In the genomic region with DNA sequence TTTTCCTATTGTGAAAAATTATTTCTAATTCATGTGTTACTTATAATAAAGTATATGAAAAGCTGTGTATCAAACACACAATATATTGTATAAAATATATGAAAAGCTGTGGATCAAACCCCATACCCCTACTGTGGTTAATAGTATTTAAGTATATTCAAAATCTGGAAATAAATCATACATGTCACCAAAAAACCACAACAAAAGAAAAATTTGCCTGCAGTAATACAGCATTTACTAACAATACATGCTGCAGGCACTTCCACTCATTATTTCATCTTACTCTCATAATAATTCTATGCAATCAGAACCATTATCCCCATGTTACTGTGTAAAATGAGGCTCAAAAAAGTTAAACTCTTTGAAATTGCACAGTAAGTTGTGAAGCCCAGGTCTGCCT, we compare ENCODE assay signal across 8 cellular contexts.
DNase-seq lines count a peak whose midpoint lies in the region; ATAC-seq and TF ChIP-seq lines count a peak whose summit lies in the region.

No MANE protein-coding gene starts in this region.

- H3K27ac Mint-ChIP-seq in activated CD4-positive, alpha-beta T cell treated with anti-CD3 and anti-CD28 coated beads for 36 hours, result peak overlapping the region; percentile 99
- peak overlapping the region; percentile 100 for H3K27ac Mint-ChIP-seq in activated T-helper 1 cell treated with anti-CD3 and anti-CD28 coated beads, Interleukin-12 subunit alpha, Interleukin-12 subunit beta, Interleukin-2, Interleukin-4 antibody, amounts not matched to agents 30 ng/mL and 10 ng/mL and 1 ng/mL, durations not matched to agents 14 hours and 24 hours and 36 hours

- H3K9me3 ChIP-seq in iPS-20b (ENCODE audit: insufficient read depth, low read depth, low read length) (no peaks in the 10 kb centered on the region), stomach smooth muscle (ENCODE audit: control insufficient read depth in 2 of 2, low read length in 2 of 2) (no peaks in the 10 kb centered on the region)

- H3K27me3 ChIP-seq in iPS-20b (ENCODE audit: insufficient read depth, low read length) (no peaks in the 10 kb centered on the region), stomach smooth muscle (ENCODE audit: control insufficient read depth in 1 of 2, insufficient read depth in 2 of 2, low read length in 2 of 2) (no peaks in the 10 kb centered on the region)

- no peak for DNase-seq in activated CD4-positive, alpha-beta T cell treated with anti-CD3 and anti-CD28 coated beads for 36 hours
- no peak for DNase-seq in activated CD4-positive, alpha-beta T cell treated with anti-CD3 and anti-CD28 coated beads, Interleukin-2, amount 50 U/mL, for 1 hour
- DNase-seq in activated T-helper 1 cell treated with anti-CD3 and anti-CD28 coated beads, Interleukin-12 subunit alpha, Interleukin-12 subunit beta, Interleukin-2, Interleukin-4 antibody, amounts not matched to agents 30 ng/mL and 10 ng/mL and 1 ng/mL, durations not matched to agents 14 hours and 24 hours and 36 hours (ENCODE audit: low spot score), result no peak
- no peak for DNase-seq in GM03348 (ENCODE audit: low spot score)

- H3K27ac ChIP-seq in iPS-20b (ENCODE audit: low read length) (no peak overlapping the region), stomach smooth muscle (ENCODE audit: low read length) (no peak overlapping the region)

- no peaks in the 10 kb centered on the region for H3K27me3 Mint-ChIP-seq in activated CD4-positive, alpha-beta T cell treated with anti-CD3 and anti-CD28 coated beads for 36 hours
- no peaks in the 10 kb centered on the region for H3K27me3 Mint-ChIP-seq in activated T-helper 1 cell treated with anti-CD3 and anti-CD28 coated beads, Interleukin-12 subunit alpha, Interleukin-12 subunit beta, Interleukin-2, Interleukin-4 antibody, amounts not matched to agents 30 ng/mL and 10 ng/mL and 1 ng/mL, durations not matched to agents 14 hours and 24 hours and 36 hours (ENCODE audit: insufficient read depth)

- H3K36me3 Mint-ChIP-seq in activated CD4-positive, alpha-beta T cell treated with anti-CD3 and anti-CD28 coated beads for 36 hours (ENCODE audit: low read depth), result peaks cover 30% of the 10 kb centered on the region
- H3K36me3 Mint-ChIP-seq in activated T-helper 1 cell treated with anti-CD3 and anti-CD28 coated beads, Interleukin-12 subunit alpha, Interleukin-12 subunit beta, Interleukin-2, Interleukin-4 antibody, amounts not matched to agents 30 ng/mL and 10 ng/mL and 1 ng/mL, durations not matched to agents 14 hours and 24 hours and 36 hours (ENCODE audit: low read depth), result peaks cover 23% of the 10 kb centered on the region

- no peak for ATAC-seq in activated CD4-positive, alpha-beta T cell treated with anti-CD3 and anti-CD28 coated beads for 36 hours
- no peak for ATAC-seq in HG03460 (IDR thresholded peaks at IDR 0.05; ENCODE audit: unreplicated experiment)
- ATAC-seq in GM18505 (IDR thresholded peaks at IDR 0.05; ENCODE audit: unreplicated experiment), result no peak

- TF ChIP-seq POLR2A in GM18505 (IDR thresholded peaks at IDR 0.05; ENCODE audit: borderline replicate concordance, extremely low read depth, insufficient read depth, insufficient read length), result no peak

- H3K9me3 Mint-ChIP-seq in activated CD4-positive, alpha-beta T cell treated with anti-CD3 and anti-CD28 coated beads for 36 hours (ENCODE audit: low read depth), result no peaks in the 10 kb centered on the region
- no peaks in the 10 kb centered on the region for H3K9me3 Mint-ChIP-seq in activated T-helper 1 cell treated with anti-CD3 and anti-CD28 coated beads, Interleukin-12 subunit alpha, Interleukin-12 subunit beta, Interleukin-2, Interleukin-4 antibody, amounts not matched to agents 30 ng/mL and 10 ng/mL and 1 ng/mL, durations not matched to agents 14 hours and 24 hours and 36 hours

- peaks cover 58% of the 10 kb centered on the region for H3K4me1 Mint-ChIP-seq in activated CD4-positive, alpha-beta T cell treated with anti-CD3 and anti-CD28 coated beads for 36 hours
- H3K4me1 Mint-ChIP-seq in activated T-helper 1 cell treated with anti-CD3 and anti-CD28 coated beads, Interleukin-12 subunit alpha, Interleukin-12 subunit beta, Interleukin-2, Interleukin-4 antibody, amounts not matched to agents 30 ng/mL and 10 ng/mL and 1 ng/mL, durations not matched to agents 14 hours and 24 hours and 36 hours (ENCODE audit: low read depth), result peaks cover 61% of the 10 kb centered on the region

- H3K4me1 ChIP-seq in iPS-20b (ENCODE audit: insufficient read depth, low read length) (peaks cover 6% of the 10 kb centered on the region), stomach smooth muscle (ENCODE audit: control insufficient read depth, insufficient read depth, low read length) (peaks cover 8% of the 10 kb centered on the region)

- H3K4me3 Mint-ChIP-seq in activated CD4-positive, alpha-beta T cell treated with anti-CD3 and anti-CD28 coated beads for 36 hours, result peak overlapping the region; percentile 95
- peak overlapping the region; percentile 99 for H3K4me3 Mint-ChIP-seq in activated T-helper 1 cell treated with anti-CD3 and anti-CD28 coated beads, Interleukin-12 subunit alpha, Interleukin-12 subunit beta, Interleukin-2, Interleukin-4 antibody, amounts not matched to agents 30 ng/mL and 10 ng/mL and 1 ng/mL, durations not matched to agents 14 hours and 24 hours and 36 hours

- intact Hi-C loops in activated CD4-positive, alpha-beta T cell treated with anti-CD3 and anti-CD28 coated beads for 36 hours (cut with DNase I, micrococcal nuclease), result loop anchor here (5.0 to 10.0 kb wide), 3 partner anchors 170 to 1032 kb away; a partner anchor contains a TSS
- intact Hi-C loops in activated T-helper 1 cell treated with anti-CD3 and anti-CD28 coated beads, Interleukin-12 subunit alpha, Interleukin-12 subunit beta, Interleukin-2, Interleukin-4 antibody, amounts not matched to agents 30 ng/mL and 10 ng/mL and 1 ng/mL, durations not matched to agents 14 hours and 24 hours and 36 hours (cut with micrococcal nuclease), result loop anchor here (5.0 kb wide), 2 partner anchors 140 to 1245 kb away; a partner anchor contains a TSS

- H3K9ac ChIP-seq in iPS-20b (ENCODE audit: low read depth, low read length) (peak overlapping the region; percentile 97; the same call in 1 of the 2 replicates), stomach smooth muscle (ENCODE audit: low read length in 2 of 2) (no peak overlapping the region)

- CTCF ChIA-PET in activated CD4-positive, alpha-beta T cell treated with anti-CD3 and anti-CD28 coated beads for 36 hours (lab: Charles Lee), result interaction anchor here (0.8 to 3.3 kb wide), 4 partner anchors 8 to 168 kb away, joined by 3 to 13 read pairs (median 9); a partner anchor contains a TSS

- H3K4me3 ChIP-seq in iPS-20b (ENCODE audit: low read length) (peak overlapping the region; percentile 96), stomach smooth muscle (ENCODE audit: low read length in 2 of 2) (peak overlapping the region; percentile 65 to 91)

- H3K36me3 ChIP-seq in iPS-20b (ENCODE audit: insufficient read depth, low read depth, low read length) (peaks cover 18% of the 10 kb centered on the region), stomach smooth muscle (ENCODE audit: control insufficient read depth in 2 of 2, insufficient read depth in 2 of 2, low read length in 2 of 2) (no peaks in the 10 kb centered on the region)

- POLR2A ChIA-PET in activated CD4-positive, alpha-beta T cell treated with anti-CD3 and anti-CD28 coated beads for 36 hours (lab: Charles Lee), result no interaction called here
